In the genomic region with DNA sequence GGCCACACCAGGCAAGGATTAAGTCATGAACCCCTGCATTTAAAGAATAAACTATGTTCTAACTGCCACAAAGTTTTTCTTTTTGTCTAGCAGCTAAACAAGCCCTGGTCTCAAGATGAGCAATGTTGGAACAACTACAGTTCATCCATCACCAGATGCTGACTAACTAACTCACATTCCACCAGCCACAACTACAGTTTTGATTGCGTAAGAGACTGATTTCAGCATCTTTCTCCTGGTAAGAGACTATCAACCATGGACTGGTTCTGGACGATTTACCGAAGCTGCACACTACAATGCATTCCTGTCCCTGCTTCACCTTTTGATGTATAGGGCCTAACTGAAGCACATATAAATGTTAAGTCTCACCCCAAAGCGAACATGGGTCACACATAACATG, we compare ENCODE assay signal across 16 cellular contexts. TPM values are rescaled to one million over a fixed set of nuclear protein-coding genes. Genes with fewer than 3 reads are reported as not detected.
DNase-seq lines count a peak whose midpoint lies in the region; ATAC-seq, FAIRE-seq and TF ChIP-seq lines count a peak whose summit lies in the region.
"Had no signal": no experiment of that assay in that cellular context is flagged by ENCODE, and none has a peak within 500 bp of the region (broad histone marks: within the 10 kb centered on the region; RNA-seq: fewer than 3 reads in every experiment).

No MANE protein-coding gene starts in this region.

- H3K27ac ChIP-seq in A549 (no peak overlapping the region), HL-60 (replicated peaks) (no peak overlapping the region), RWPE1 (no peak overlapping the region)

- TF ChIP-seq RAD21 in A549 (conservative IDR thresholded peaks at IDR 0.05 in 1 of 2, IDR thresholded peaks at IDR 0.05 in 1 of 2): no peak

- TF ChIP-seq POLR2A in A549 (IDR thresholded peaks at IDR 0.05; ENCODE audit: low read length): no peak

- ATAC-seq in A549 (0 out of 6 replicates have a peak, but pooled peaks of 1 of the 2 experiments have one; percentile 43), SK-N-SH treated with all-trans-retinoic acid at 6 μM for 48 hours (no peak)
- ATAC-seq in stimulated activated naive CD8-positive, alpha-beta T cell treated with anti-CD3 and anti-CD28 coated beads, Interleukin-15, Interleukin-2, amounts not matched to agents 100 U/mL and 50 U/mL, for 24 hours: no peak
- ATAC-seq: activated CD4-positive, alpha-beta T cell treated with anti-CD3 and anti-CD28 coated beads for 36 hours; T-helper 17 cell had no signal

- H3K4me3 ChIP-seq in A549 (no peak overlapping the region), HL-60 (replicated peaks; ENCODE audit: insufficient read depth, low read length) (no peak overlapping the region), fibroblast of pulmonary artery (replicated peaks; ENCODE audit: low read depth, low read length) (no peak overlapping the region)

- WGBS in A549 (ENCODE audit: missing lambda C conversion rate): 9% methylated on average over 4 of the region's 4 CpGs

- POLR2A ChIA-PET in A549 (lab: Yijun Ruan, JAX) (no interaction called here), RWPE1 (lab: Yijun Ruan, JAX; ENCODE audit: low non-redundant PET) (no interaction called here)

- DNase-seq in A549 (ENCODE audit: low read depth in 1 of 2, low spot score in 1 of 2) (peak in 1 of 2 experiments; percentile 14), HL-60 (ENCODE audit: low read depth in 1 of 2, low spot score in 1 of 2) (peak; percentile 46 to 70), RWPE1 (ENCODE audit: low spot score) (peak; percentile 32), fibroblast of pulmonary artery (ENCODE audit: low read depth) (peak; percentile 1), HuH-7.5 (ENCODE audit: low spot score) (no peak), NCI-H774 (lab: John Stamatoyannopoulos, UW) (no peak)
- no peak for DNase-seq in stimulated activated naive CD8-positive, alpha-beta T cell treated with anti-CD3 and anti-CD28 coated beads, Interleukin-15, Interleukin-2, amounts not matched to agents 100 U/mL and 50 U/mL, for 24 hours
- DNase-seq: ACHN; activated CD4-positive, alpha-beta T cell treated with anti-CD3 and anti-CD28 coated beads for 36 hours; anterior cingulate cortex; foreskin melanocyte; NCI-H1048; NCI-H226; T-helper 17 cell had no signal

- no peak for TF ChIP-seq CTCF in A549 (IDR thresholded peaks at IDR 0.05)
- no peak for TF ChIP-seq CTCF in HL-60 (IDR thresholded peaks at IDR 0.05; ENCODE audit: insufficient read depth, low read length)
- TF ChIP-seq CTCF in RWPE1 (conservative IDR thresholded peaks at IDR 0.05; ENCODE audit: low read depth): no peak
- TF ChIP-seq CTCF in fibroblast of pulmonary artery (IDR thresholded peaks at IDR 0.05; ENCODE audit: low read length, missing control alignments): no peak

- FAIRE-seq in A549 (lab: Jason Lieb, UNC): no peak
- FAIRE-seq: D721Med had no signal

- no peaks in the 10 kb centered on the region for H3K4me1 ChIP-seq in A549

- no peak overlapping the region for H3K4me2 ChIP-seq in A549

- CTCF ChIA-PET in A549 (lab: Yijun Ruan, JAX): no interaction called here
- CTCF ChIA-PET in RWPE1 (lab: Yijun Ruan, JAX): no interaction called here

- H3K27me3 ChIP-seq in HL-60 (ENCODE audit: insufficient read depth, poor library complexity, severe bottlenecking): no peaks in the 10 kb centered on the region

- TF ChIP-seq EP300 in A549 (IDR thresholded peaks at IDR 0.05): no peak

- H3K9me3 ChIP-seq in A549: no peaks in the 10 kb centered on the region

TF ChIP-seq in A549, 52 proteins besides CTCF, POLR2A, EP300 and RAD21:
- no peak for TF ChIP-seq RFX5 (IDR thresholded peaks at IDR 0.05)
- no peak for TF ChIP-seq ZC3H11A (IDR thresholded peaks at IDR 0.05)
- TF ChIP-seq CEBPB (IDR thresholded peaks at IDR 0.05): peak; percentile 35 to 67; a peak in 2 of 4 replicates

TF ChIP-seq in SK-N-SH treated with all-trans-retinoic acid at 6 μM for 48 hours, 23 proteins besides CTCF, POLR2A, EP300 and RAD21:
- TF ChIP-seq CSDC2 (CRISPR knock-in tag; IDR thresholded peaks at IDR 0.05): no peak
- no peak for TF ChIP-seq TCF4 (CRISPR knock-in tag; IDR thresholded peaks at IDR 0.05; ENCODE audit: borderline replicate concordance)
- TF ChIP-seq ZNF8 (CRISPR knock-in tag; IDR thresholded peaks at IDR 0.05): no peak
- TF ChIP-seq ZC3H10 (CRISPR knock-in tag; IDR thresholded peaks at IDR 0.05): no peak
- TF ChIP-seq SNAI2 (CRISPR knock-in tag; IDR thresholded peaks at IDR 0.05): no peak
- no peak for TF ChIP-seq PPARA (CRISPR knock-in tag; IDR thresholded peaks at IDR 0.05; ENCODE audit: borderline replicate concordance)
- TF ChIP-seq, protein P1, sequence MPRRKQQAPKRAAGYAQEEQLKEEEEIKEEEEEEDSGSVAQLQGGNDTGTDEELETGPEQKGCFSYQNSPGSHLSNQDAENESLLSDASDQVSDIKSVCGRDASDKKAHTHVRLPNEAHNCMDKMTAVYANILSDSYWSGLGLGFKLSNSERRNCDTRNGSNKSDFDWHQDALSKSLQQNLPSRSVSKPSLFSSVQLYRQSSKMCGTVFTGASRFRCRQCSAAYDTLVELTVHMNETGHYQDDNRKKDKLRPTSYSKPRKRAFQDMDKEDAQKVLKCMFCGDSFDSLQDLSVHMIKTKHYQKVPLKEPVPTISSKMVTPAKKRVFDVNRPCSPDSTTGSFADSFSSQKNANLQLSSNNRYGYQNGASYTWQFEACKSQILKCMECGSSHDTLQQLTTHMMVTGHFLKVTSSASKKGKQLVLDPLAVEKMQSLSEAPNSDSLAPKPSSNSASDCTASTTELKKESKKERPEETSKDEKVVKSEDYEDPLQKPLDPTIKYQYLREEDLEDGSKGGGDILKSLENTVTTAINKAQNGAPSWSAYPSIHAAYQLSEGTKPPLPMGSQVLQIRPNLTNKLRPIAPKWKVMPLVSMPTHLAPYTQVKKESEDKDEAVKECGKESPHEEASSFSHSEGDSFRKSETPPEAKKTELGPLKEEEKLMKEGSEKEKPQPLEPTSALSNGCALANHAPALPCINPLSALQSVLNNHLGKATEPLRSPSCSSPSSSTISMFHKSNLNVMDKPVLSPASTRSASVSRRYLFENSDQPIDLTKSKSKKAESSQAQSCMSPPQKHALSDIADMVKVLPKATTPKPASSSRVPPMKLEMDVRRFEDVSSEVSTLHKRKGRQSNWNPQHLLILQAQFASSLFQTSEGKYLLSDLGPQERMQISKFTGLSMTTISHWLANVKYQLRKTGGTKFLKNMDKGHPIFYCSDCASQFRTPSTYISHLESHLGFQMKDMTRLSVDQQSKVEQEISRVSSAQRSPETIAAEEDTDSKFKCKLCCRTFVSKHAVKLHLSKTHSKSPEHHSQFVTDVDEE (CRISPR knock-in tag; IDR thresholded peaks at IDR 0.05): no peak
- TF ChIP-seq BACH2 (CRISPR knock-in tag; IDR thresholded peaks at IDR 0.05; ENCODE audit: borderline replicate concordance): no peak
- TF ChIP-seq PATZ1 (CRISPR knock-in tag; IDR thresholded peaks at IDR 0.05; ENCODE audit: borderline replicate concordance): no peak
- TF ChIP-seq, protein P2, sequence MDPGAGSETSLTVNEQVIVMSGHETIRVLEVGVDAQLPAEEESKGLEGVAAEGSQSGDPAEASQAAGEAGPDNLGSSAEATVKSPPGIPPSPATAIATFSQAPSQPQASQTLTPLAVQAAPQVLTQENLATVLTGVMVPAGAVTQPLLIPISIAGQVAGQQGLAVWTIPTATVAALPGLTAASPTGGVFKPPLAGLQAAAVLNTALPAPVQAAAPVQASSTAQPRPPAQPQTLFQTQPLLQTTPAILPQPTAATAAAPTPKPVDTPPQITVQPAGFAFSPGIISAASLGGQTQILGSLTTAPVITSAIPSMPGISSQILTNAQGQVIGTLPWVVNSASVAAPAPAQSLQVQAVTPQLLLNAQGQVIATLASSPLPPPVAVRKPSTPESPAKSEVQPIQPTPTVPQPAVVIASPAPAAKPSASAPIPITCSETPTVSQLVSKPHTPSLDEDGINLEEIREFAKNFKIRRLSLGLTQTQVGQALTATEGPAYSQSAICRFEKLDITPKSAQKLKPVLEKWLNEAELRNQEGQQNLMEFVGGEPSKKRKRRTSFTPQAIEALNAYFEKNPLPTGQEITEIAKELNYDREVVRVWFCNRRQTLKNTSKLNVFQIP (CRISPR knock-in tag; IDR thresholded peaks at IDR 0.05; ENCODE audit: borderline replicate concordance, low read depth): no peak
- TF ChIP-seq, protein P3, sequence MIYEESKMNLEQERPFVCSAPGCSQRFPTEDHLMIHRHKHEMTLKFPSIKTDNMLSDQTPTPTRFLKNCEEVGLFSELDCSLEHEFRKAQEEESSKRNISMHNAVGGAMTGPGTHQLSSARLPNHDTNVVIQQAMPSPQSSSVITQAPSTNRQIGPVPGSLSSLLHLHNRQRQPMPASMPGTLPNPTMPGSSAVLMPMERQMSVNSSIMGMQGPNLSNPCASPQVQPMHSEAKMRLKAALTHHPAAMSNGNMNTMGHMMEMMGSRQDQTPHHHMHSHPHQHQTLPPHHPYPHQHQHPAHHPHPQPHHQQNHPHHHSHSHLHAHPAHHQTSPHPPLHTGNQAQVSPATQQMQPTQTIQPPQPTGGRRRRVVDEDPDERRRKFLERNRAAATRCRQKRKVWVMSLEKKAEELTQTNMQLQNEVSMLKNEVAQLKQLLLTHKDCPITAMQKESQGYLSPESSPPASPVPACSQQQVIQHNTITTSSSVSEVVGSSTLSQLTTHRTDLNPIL (CRISPR knock-in tag; IDR thresholded peaks at IDR 0.05; ENCODE audit: low read depth): no peak
- no peak for TF ChIP-seq ARNTL (CRISPR knock-in tag; IDR thresholded peaks at IDR 0.05; ENCODE audit: borderline replicate concordance, low read depth)
- TF ChIP-seq ISL1 (CRISPR knock-in tag; IDR thresholded peaks at IDR 0.05): no peak

RNA-seq across cellular contexts. Expression of gene F13A1, which starts 43.0 kb away (rescaled TPM):
- not detected in 2 replicates for polyA plus RNA-seq in A549 (2011; rRNA removed)
- polyA plus RNA-seq in A549 (2012; cell fraction: cytosol; rRNA removed): not detected in 2 replicates
- polyA plus RNA-seq in A549 (2012; cell fraction: nucleus; rRNA removed): not detected in 2 replicates
- not detected in 3 replicates for polyA plus RNA-seq in A549 (2017; fragmentation: RNase III; extraction: RNeasy Plus Mini Kit Qiagen cat#74134 plus additional on column Dnase treatment)
- polyA minus RNA-seq in A549 (2011; rRNA and poly(A)+ RNA removed): not detected in 2 replicates

Comparison
In these comparisons a context has a peak if more than half of its experiments do, and no peak if none do; other contexts are left out.
1. DNase-seq: peak in HL-60 (2 of 2), RWPE1 (single experiment) and fibroblast of pulmonary artery (single experiment); none in HuH-7.5 (single experiment), stimulated activated naive CD8-positive, alpha-beta T cell treated with anti-CD3 and anti-CD28 coated beads, Interleukin-15, Interleukin-2, amounts not matched to agents 100 U/mL and 50 U/mL, for 24 hours (single experiment) and NCI-H774 (single experiment).